Comparison of ENCODE assay signal across 8 cellular contexts in genomic region chr11:106889718-106890117, GRCh38.
"Had no signal": no experiment of that assay in that cellular context is flagged by ENCODE, and none has a peak within 500 bp of the region (broad histone marks: within the 10 kb centered on the region; RNA-seq: fewer than 3 reads in every experiment).

No MANE protein-coding gene starts in this region.

- ATAC-seq: GM12878 had no signal

- H3K4me3 ChIP-seq: GM12878 had no signal

- FAIRE-seq: G401.6, GM12878, GM12891, GM12892, GM18507, GM19239 had no signal

- DNase-seq: GDM1, GF-D8 had no signal
